In the genomic region with DNA sequence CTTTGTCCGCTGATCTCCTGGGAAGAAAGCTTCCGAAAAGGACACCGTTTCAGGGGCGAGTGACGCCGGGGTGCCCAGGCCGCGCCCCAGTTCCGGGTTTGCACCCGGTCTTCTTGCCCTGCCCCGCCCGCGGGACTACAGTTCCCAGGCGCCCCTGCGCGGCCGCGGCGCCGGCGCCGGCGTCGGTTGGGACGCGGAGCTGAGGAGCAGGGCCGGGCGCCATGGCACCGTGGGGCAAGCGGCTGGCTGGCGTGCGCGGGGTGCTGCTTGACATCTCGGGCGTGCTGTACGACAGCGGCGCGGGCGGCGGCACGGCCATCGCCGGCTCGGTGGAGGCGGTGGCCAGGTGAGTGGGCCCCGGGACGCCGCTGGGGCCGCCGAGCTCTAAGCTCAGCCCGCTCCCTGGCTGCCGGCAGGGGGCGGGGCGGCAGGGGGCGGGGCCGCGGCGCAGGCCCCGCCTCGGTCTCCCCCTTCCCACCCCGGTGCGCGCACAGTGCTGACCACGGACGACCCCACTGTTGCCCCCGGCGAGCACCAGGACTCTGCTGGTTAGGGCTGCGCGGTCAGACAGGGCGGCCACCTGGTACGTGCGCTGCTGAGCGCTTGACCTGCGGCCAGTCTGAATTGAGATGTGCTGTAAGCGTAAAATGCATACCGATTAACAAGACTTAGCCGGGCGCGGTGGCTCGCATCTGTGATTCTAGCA, we compare ENCODE assay signal across 8 cellular contexts.
A peak's percentile ranks its signal among the peaks of the same experiment; 100 is the strongest.
DNase-seq lines count a peak whose midpoint lies in the region; ATAC-seq lines count a peak whose summit lies in the region.

A gene with protein sequence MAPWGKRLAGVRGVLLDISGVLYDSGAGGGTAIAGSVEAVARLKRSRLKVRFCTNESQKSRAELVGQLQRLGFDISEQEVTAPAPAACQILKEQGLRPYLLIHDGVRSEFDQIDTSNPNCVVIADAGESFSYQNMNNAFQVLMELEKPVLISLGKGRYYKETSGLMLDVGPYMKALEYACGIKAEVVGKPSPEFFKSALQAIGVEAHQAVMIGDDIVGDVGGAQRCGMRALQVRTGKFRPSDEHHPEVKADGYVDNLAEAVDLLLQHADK (plus strand): TSS at position 182 of the 706 bp plus-strand sequence. CDS start 40 bp downstream, at position 222.

- peak within 1 kb of the TSS; percentile 89 for H3K4me3 ChIP-seq in ACC112 (ENCODE audit: low read depth, low read length)

- no peak within 1 kb of the TSS for H3K27ac ChIP-seq in ACC112 (ENCODE audit: low read depth, low read length)

- H3K79me2 ChIP-seq in ACC112 (ENCODE audit: control insufficient read depth, insufficient read depth, low read length, unreplicated experiment) = no peaks in the 10 kb centered on the region

- peaks cover 10% of the 10 kb centered on the region for H3K27me3 ChIP-seq in ACC112 (ENCODE audit: insufficient read depth, low read length)

- H3K36me3 ChIP-seq in ACC112 (ENCODE audit: insufficient read depth, low read length) = no peaks in the 10 kb centered on the region

- H3K4me1 ChIP-seq in ACC112 (ENCODE audit: control insufficient read depth, insufficient read depth, low read length, unreplicated experiment) = no peaks in the 10 kb centered on the region

- peak; percentile 11 for DNase-seq in NCI-H2196 treated with DMSO at 0.1 percent for 48 hours (lab: John Stamatoyannopoulos, UW; ENCODE audit: unreplicated experiment)
- DNase-seq in cerebellar cortex (ENCODE audit: low spot score) = peak; percentile 79
- DNase-seq in kidney tubule cell (ENCODE audit: low spot score) = peak; percentile 86
- DNase-seq in stimulated activated CD4-positive, alpha-beta T cell treated with anti-CD3 and anti-CD28 coated beads, Interleukin-15, amount 100 ng/mL, for 48 hours (ENCODE audit: low read depth in 2 of 2) = peak; percentile 73 to 85

- ATAC-seq in GM18519 (IDR thresholded peaks at IDR 0.05; ENCODE audit: low FRiP score, unreplicated experiment) (peak; percentile 92), HG03039 (IDR thresholded peaks at IDR 0.05; ENCODE audit: unreplicated experiment) (peak; percentile 96)
- peak; percentile 99 for ATAC-seq in activated CD4-positive, CD25-positive, alpha-beta regulatory T cell treated with anti-CD3 and anti-CD28 coated beads, Interleukin-2, amount 50 U/mL, for 24 hours

- H2AFZ ChIP-seq in ACC112 (ENCODE audit: low read length, unreplicated experiment) = peak within 1 kb of the TSS; percentile 98

Comparison
In these comparisons a context has a peak if more than half of its experiments do, and no peak if none do; other contexts are left out.
1. DNase-seq: peak in every context shown above with its lines; median percentile 86 in kidney tubule cell; 79 in cerebellar cortex; 79 in stimulated activated CD4-positive, alpha-beta T cell treated with anti-CD3 and anti-CD28 coated beads, Interleukin-15, amount 100 ng/mL, for 48 hours; 11 in NCI-H2196 treated with DMSO at 0.1 percent for 48 hours.